13 cellular contexts compared by ENCODE assay signal in the genomic region with DNA sequence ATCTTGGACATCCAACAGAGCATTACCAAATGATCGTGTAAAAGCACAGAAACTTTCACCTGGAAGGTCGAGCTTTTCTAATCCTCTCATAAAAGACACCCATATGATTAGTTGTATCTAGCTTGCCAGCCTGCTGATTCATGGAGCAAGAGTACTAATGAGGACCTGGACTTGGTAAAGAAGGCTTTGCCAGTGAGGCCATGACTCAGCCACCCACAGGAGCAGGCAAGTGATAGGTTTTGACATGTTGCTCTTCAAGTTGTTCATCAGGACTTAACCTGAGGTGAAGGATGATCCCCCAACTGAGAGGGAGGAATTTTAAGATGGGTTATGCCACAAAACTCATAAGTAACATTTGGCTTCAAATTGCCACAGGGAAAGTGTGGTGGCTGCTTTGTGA. TPM values are rescaled to one million over a fixed set of nuclear protein-coding genes. Genes with fewer than 3 reads are reported as not detected.
A peak's percentile ranks its signal among the peaks of the same experiment; 100 is the strongest.
DNase-seq lines count a peak whose midpoint lies in the region; FAIRE-seq and TF ChIP-seq lines count a peak whose summit lies in the region.
"Had no signal": no experiment of that assay in that cellular context is flagged by ENCODE, and none has a peak within 500 bp of the region (broad histone marks: within the 10 kb centered on the region; RNA-seq: fewer than 3 reads in every experiment).

No MANE protein-coding gene starts in this region.

- no peak overlapping the region for H3K4me3 Mint-ChIP-seq in nephron progenitor cell
- H3K4me3 Mint-ChIP-seq: naive thymus-derived CD8-positive, alpha-beta T cell had no signal

- no peaks in the 10 kb centered on the region for H3K36me3 Mint-ChIP-seq in nephron progenitor cell (ENCODE audit: low read depth)

- H3K9me3 Mint-ChIP-seq in nephron progenitor cell: no peaks in the 10 kb centered on the region

- H3K27me3 Mint-ChIP-seq in nephron progenitor cell (ENCODE audit: low read depth, poor library complexity): no peaks in the 10 kb centered on the region
- H3K27me3 Mint-ChIP-seq: naive thymus-derived CD8-positive, alpha-beta T cell had no signal

- no peak overlapping the region for H3K27ac Mint-ChIP-seq in nephron progenitor cell

- DNase-seq in GM04503 (ENCODE audit: low read depth): peak; percentile 31
- DNase-seq in RCC 7860 (ENCODE audit: low spot score): peak; percentile 79
- peak; percentile 98 for DNase-seq in epithelial cell of prostate (ENCODE audit: low read depth, low spot score)
- peak; percentile 85 for DNase-seq in renal cortical epithelial cell (ENCODE audit: low read depth)
- DNase-seq in NK-92 treated with Interleukin-12 subunit alpha and Interleukin-12 subunit beta, amount 100 ng/mL, for 24 hours (lab: John Stamatoyannopoulos, UW): no peak
- DNase-seq in central memory CD4-positive, alpha-beta T cell: no peak
- no peak for DNase-seq in NCI-H1105 treated with DMSO at 0.1 percent for 48 hours (lab: John Stamatoyannopoulos, UW)
- no peak for DNase-seq in nephron progenitor cell
- DNase-seq: naive thymus-derived CD8-positive, alpha-beta T cell; NCI-H1417; spleen had no signal

- TF ChIP-seq CTCF in nephron progenitor cell (IDR thresholded peaks at IDR 0.05): no peak

- H3K27ac ChIP-seq in epithelial cell of prostate: peak overlapping the region; percentile 73
- H3K27ac ChIP-seq: spleen had no signal

- H3K4me1 Mint-ChIP-seq in nephron progenitor cell: no peaks in the 10 kb centered on the region
- H3K4me1 Mint-ChIP-seq: naive thymus-derived CD8-positive, alpha-beta T cell had no signal

- peak; percentile 92 for FAIRE-seq in RCC 7860 (lab: Jason Lieb, UNC)
- FAIRE-seq: islet of Langerhans, TTC549 had no signal

RNA-seq across cellular contexts. Expression of a gene that starts 24.7 kb away (rescaled TPM):
- 5.3 and 22.7 TPM in 2 replicates for total RNA-seq in renal cortical epithelial cell

Comparison
In these comparisons a context has a peak if more than half of its experiments do, and no peak if none do; other contexts are left out.
1. DNase-seq: peak in GM04503 (single experiment), RCC 7860 (single experiment), epithelial cell of prostate (single experiment) and renal cortical epithelial cell (single experiment); none in NK-92 treated with Interleukin-12 subunit alpha and Interleukin-12 subunit beta, amount 100 ng/mL, for 24 hours (single experiment), central memory CD4-positive, alpha-beta T cell (single experiment), NCI-H1105 treated with DMSO at 0.1 percent for 48 hours (single experiment) and nephron progenitor cell (single experiment).